8 cellular contexts compared by ENCODE assay signal in the genomic region with DNA sequence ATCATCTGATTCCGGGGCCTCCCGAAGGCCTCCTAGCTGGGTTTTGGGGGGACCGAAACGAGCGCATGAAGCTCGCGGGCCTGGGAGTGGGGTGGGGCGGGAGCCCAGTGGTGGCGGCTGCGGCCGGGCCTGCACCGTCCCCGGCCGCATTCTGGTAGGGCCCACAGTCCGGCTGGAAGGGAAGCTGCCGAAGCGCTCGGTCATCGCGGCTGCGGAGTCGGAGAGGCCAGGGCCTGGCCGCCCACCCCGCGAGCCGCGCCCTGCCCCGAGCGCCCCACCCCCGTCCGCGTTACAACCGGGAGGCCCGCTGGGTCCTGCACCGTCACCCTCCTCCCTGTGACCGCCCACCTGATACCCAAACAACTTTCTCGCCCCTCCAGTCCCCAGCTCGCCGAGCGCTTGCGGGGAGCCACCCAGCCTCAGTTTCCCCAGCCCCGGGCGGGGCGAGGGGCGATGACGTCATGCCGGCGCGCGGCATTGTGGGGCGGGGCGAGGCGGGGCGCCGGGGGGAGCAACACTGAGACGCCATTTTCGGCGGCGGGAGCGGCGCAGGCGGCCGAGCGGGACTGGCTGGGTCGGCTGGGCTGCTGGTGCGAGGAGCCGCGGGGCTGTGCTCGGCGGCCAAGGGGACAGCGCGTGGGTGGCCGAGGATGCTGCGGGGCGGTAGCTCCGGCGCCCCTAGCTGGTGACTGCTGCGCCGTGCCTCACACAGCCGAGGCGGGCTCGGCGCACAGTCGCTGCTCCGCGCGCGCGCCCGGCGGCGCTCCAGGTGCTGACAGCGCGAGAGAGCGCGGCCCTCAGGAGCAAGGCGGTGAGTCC. TPM values are rescaled to one million over a fixed set of nuclear protein-coding genes. Genes with fewer than 3 reads are reported as not detected.
DNase-seq lines count a peak whose midpoint lies in the region; ATAC-seq lines count a peak whose summit lies in the region.

A gene (plus strand): TSS at position 528 of the 819 bp plus-strand sequence. CDS start 25,354 bp downstream, outside the sequence.

- H3K9me3 ChIP-seq in mononuclear cell (ENCODE audit: low read depth, low read length): no peaks in the 10 kb centered on the region

- peak; percentile 92 for DNase-seq in AG08396 (ENCODE audit: low spot score)
- peak; percentile 42 to 64 for DNase-seq in NOMO-1 (lab: John Stamatoyannopoulos, UW; ENCODE audit: unreplicated experiment in 2 of 2)
- DNase-seq in activated T-cell treated with anti-CD3 and anti-CD28 coated beads for 1 hour (ENCODE audit: low read depth): peak; percentile 82
- peak; percentile 74 for DNase-seq in epidermal melanocyte (ENCODE audit: insufficient read length, low spot score)
- DNase-seq in stimulated activated CD8-positive, alpha-beta memory T cell treated with anti-CD3 and anti-CD28 coated beads, Interleukin-2, amount 100 ng/mL, for 48 hours (ENCODE audit: low read depth in 2 of 2): peak; percentile 83 to 85

- H3K4me3 ChIP-seq in mononuclear cell (ENCODE audit: low read length): peak within 1 kb of the TSS; percentile 79

- H3K27me3 ChIP-seq in mononuclear cell (ENCODE audit: insufficient read depth, low read length): no peaks in the 10 kb centered on the region

- ATAC-seq in GM18868 (IDR thresholded peaks at IDR 0.05; ENCODE audit: unreplicated experiment): peak; percentile 58
- ATAC-seq in HG03135 (IDR thresholded peaks at IDR 0.05; ENCODE audit: unreplicated experiment): peak; percentile 64

- peaks cover 62% of the 10 kb centered on the region for H3K4me1 ChIP-seq in mononuclear cell (ENCODE audit: insufficient read depth, low read length)

RNA-seq across cellular contexts. Expression of the gene that starts here (rescaled TPM):
- total RNA-seq in mononuclear cell: 127 TPM

Comparison
In these comparisons a context has a peak if more than half of its experiments do, and no peak if none do; other contexts are left out.
1. Peak in every context shown above with its lines: DNase-seq, ATAC-seq and H3K4me3 ChIP-seq.